ENCODE assay signal across 8 cellular contexts in the genomic region with DNA sequence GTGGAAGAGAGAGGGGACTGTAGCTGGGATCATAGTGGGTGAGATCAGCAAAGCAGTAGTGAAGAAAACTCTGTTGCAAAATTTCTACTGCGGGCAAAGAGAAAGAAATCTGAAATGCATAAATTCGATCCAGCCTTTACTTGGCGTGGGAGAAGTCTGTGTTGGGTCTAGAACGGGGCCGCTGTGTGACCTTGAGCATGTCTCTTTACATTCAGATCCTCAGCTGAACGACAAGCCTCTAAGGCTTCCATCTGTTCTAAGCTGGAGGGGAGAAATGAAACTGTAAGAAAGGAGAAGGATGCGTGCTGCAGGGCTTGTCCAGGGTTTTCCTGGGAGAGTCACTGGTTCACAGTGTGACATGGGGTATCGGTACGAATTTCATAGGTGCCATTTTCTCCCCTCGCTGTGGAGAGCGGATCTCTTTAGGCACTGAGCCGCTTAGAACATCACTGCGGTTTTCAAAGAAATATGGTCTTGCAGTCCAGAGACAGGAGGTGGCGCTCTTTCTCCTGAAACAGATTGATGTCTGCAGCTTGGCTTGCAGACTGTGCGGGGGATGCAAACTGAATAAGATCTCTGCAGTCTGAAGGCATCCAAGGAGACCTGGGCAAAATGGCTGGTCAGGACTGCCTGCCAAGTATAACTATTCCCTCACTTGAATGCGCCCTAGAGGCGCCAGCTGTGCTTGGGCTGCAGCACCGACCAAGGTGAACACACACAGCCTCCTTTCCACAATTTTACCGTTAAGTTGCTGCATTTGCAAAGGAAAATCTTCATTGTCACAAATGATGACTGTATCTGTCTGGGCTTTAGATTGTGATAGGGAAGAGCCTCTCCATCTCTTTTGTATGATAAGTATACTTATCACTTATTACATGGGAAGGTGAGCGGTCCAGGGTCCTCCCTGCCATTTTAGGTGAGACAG.
A peak's percentile ranks its signal among the peaks of the same experiment; 100 is the strongest.
DNase-seq lines count a peak whose midpoint lies in the region; ATAC-seq and TF ChIP-seq lines count a peak whose summit lies in the region.

No MANE protein-coding gene starts in this region.

- DNase-seq in Right ventricle myocardium inferior (ENCODE audit: missing footprints) (no peak), cardiac septum (ENCODE audit: low spot score) (no peak), NCI-H2227 treated with DMSO at 0.1 percent for 48 hours (lab: John Stamatoyannopoulos, UW) (peak; percentile 92), WTC11 (ENCODE audit: low spot score) (peak; percentile 85), cardiac fibroblast (ENCODE audit: low read depth in 2 of 2) (peak; percentile 89 to 96), kidney glomerular epithelial cell (lab: John Stamatoyannopoulos, UW) (peak; percentile 85)
- peak; percentile 77 to 80 for DNase-seq in stimulated activated CD4-positive, alpha-beta T cell treated with anti-CD3 and anti-CD28 coated beads, Interleukin-2, amount 100 ng/mL, for 24 hours

- intact Hi-C loops in Right ventricle myocardium inferior (cut with DNase I), result loop anchor here (5.0 kb wide), 2 partner anchors 133 to 908 kb away; no protein-coding TSS in a partner anchor
- intact Hi-C loops in cardiac septum (cut with DNase I), result loop anchor here (5.0 to 10.0 kb wide), 3 partner anchors 97 to 905 kb away; no protein-coding TSS in a partner anchor

- H3K27ac Mint-ChIP-seq in WTC11, result no peak overlapping the region

- CTCF ChIA-PET in WTC11 (lab: Charles Lee), result interaction anchor here (0.8 to 2.2 kb wide), 16 partner anchors 11 to 909 kb away, joined by 3 to 27 read pairs (median 5); no protein-coding TSS in a partner anchor

- TF ChIP-seq CTCF in WTC11 (IDR thresholded peaks at IDR 0.05) (peak; percentile 77), cardiac fibroblast (IDR thresholded peaks at IDR 0.05; ENCODE audit: low read depth, low read length) (peak; percentile 83)

- peak overlapping the region; percentile 37; the same call in 1 of the 2 replicates for H3K4me3 Mint-ChIP-seq in WTC11

- H3K27me3 Mint-ChIP-seq in WTC11 (ENCODE audit: low read depth), result no peaks in the 10 kb centered on the region

- POLR2A ChIA-PET in WTC11 (lab: Charles Lee), result no interaction called here

- no peaks in the 10 kb centered on the region for H3K36me3 Mint-ChIP-seq in WTC11

- peaks cover 2% of the 10 kb centered on the region; the same call in 1 of the 2 replicates for H3K9me3 Mint-ChIP-seq in WTC11

- peaks cover 10% of the 10 kb centered on the region for H3K4me1 Mint-ChIP-seq in WTC11

- H3K4me3 ChIP-seq in cardiac fibroblast (replicated peaks in 1 of 2; ENCODE audit: low read depth in 2 of 2, low read length in 2 of 2), result peak overlapping the region in 1 of 2 donors; percentile 32

- ATAC-seq in Right ventricle myocardium inferior (peak; percentile 87), HG03097 (IDR thresholded peaks at IDR 0.05; ENCODE audit: low FRiP score, unreplicated experiment) (peak; percentile 62), WTC11 (peak; percentile 98)

TF ChIP-seq in WTC11, 78 proteins besides CTCF, POLR2A, EP300 and RAD21:
- TF ChIP-seq SP1 (CRISPR knock-in tag; conservative IDR thresholded peaks at IDR 0.05), result 0 out of 2 replicates have a peak, but pooled peaks have one; percentile 18
- TF ChIP-seq, protein P1, sequence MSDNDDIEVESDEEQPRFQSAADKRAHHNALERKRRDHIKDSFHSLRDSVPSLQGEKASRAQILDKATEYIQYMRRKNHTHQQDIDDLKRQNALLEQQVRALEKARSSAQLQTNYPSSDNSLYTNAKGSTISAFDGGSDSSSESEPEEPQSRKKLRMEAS (CRISPR knock-in tag; IDR thresholded peaks at IDR 0.05), result no peak

Comparison
In these comparisons a context has a peak if more than half of its experiments do, and no peak if none do; other contexts are left out.
1. DNase-seq: peak in NCI-H2227 treated with DMSO at 0.1 percent for 48 hours (single experiment), WTC11 (single experiment), cardiac fibroblast (2 of 2), kidney glomerular epithelial cell (single experiment) and stimulated activated CD4-positive, alpha-beta T cell treated with anti-CD3 and anti-CD28 coated beads, Interleukin-2, amount 100 ng/mL, for 24 hours (2 of 2); none in Right ventricle myocardium inferior (single experiment) and cardiac septum (single experiment).
2. Peak in every context shown above with its lines, with median percentiles within 50 percentile points of each other: ATAC-seq.